In genomic region chr21:41630249-41630648, GRCh38 we compare ENCODE assay signal across 12 cellular contexts.
DNase-seq lines count a peak whose midpoint lies in the region; ATAC-seq and TF ChIP-seq lines count a peak whose summit lies in the region.
"Had no signal": no experiment of that assay in that cellular context is flagged by ENCODE, and none has a peak within 500 bp of the region (broad histone marks: within the 10 kb centered on the region; RNA-seq: fewer than 3 reads in every experiment).

No MANE protein-coding gene starts in this region.

- TF ChIP-seq RAD21 in HCT116 (IDR thresholded peaks at IDR 0.05; ENCODE audit: low read depth): no peak

- H3K4me2 ChIP-seq in HCT116 (ENCODE audit: low read length): peak overlapping the region; percentile 72

- TF ChIP-seq CTCF in A673 (conservative IDR thresholded peaks at IDR 0.05; ENCODE audit: low read depth, low read length) (no peak), HCT116 (IDR thresholded peaks at IDR 0.05 in 2 of 3, conservative IDR thresholded peaks at IDR 0.05 in 1 of 3; ENCODE audit: borderline replicate concordance in 1 of 3, insufficient read depth in 1 of 3, low read depth in 2 of 3, low read length in 2 of 3) (no peak), WERI-Rb-1 (IDR thresholded peaks at IDR 0.05; ENCODE audit: low read depth, low read length) (no peak)

- peak; percentile 43 for DNase-seq in A673 (ENCODE audit: low spot score)
- peak; percentile 86 for DNase-seq in HCT116 (ENCODE audit: low read depth, low spot score)
- peak; percentile 56 for DNase-seq in adipocyte (ENCODE audit: low read depth)
- DNase-seq in iris pigment epithelial cell (ENCODE audit: low read depth): peak; percentile 100
- DNase-seq in WERI-Rb-1: no peak
- DNase-seq: CD4-positive, alpha-beta T cell; NCI-H1048; NCI-H82; spleen had no signal

- H3K27me3 ChIP-seq in A673 (replicated peaks; ENCODE audit: insufficient read depth, low read depth, low read length, poor library complexity) (no peaks in the 10 kb centered on the region), HCT116 (ENCODE audit: insufficient read depth, low read length) (peaks cover 11% of the 10 kb centered on the region), adipocyte (replicated peaks; ENCODE audit: control insufficient read depth, insufficient read depth, low read length) (no peaks in the 10 kb centered on the region), WERI-Rb-1 (ENCODE audit: insufficient read depth, low read depth, severe bottlenecking) (no peaks in the 10 kb centered on the region)

- POLR2A ChIA-PET in A673 (lab: Charles Lee; ENCODE audit: low non-redundant PET) (no interaction called here), HCT116 (lab: Charles Lee) (no interaction called here)

- H3K4me1 ChIP-seq in A673 (ENCODE audit: insufficient read depth, low read length, poor library complexity, severe bottlenecking): no peaks in the 10 kb centered on the region
- peaks cover 27 to 44% of the 10 kb centered on the region in 2 experiments for H3K4me1 ChIP-seq in HCT116 (ENCODE audit: control insufficient read depth in 1 of 2, insufficient read depth in 2 of 2, low read length in 2 of 2)
- peaks cover 6% of the 10 kb centered on the region for H3K4me1 ChIP-seq in adipocyte (ENCODE audit: control insufficient read depth, insufficient read depth, low read length)
- H3K4me1 ChIP-seq: spleen had no signal

- H3K79me2 ChIP-seq in HCT116 (ENCODE audit: insufficient read depth, low read length): no peaks in the 10 kb centered on the region

- BruUV-seq in A673 (replicated peaks; lab: Mats Ljungman, UMichigan): no TSS peak
- no TSS peak for BruUV-seq in HCT116 (replicated peaks; lab: Mats Ljungman, UMichigan)

- ATAC-seq in HCT116 (peak; percentile 85), HG03521 (IDR thresholded peaks at IDR 0.05; ENCODE audit: unreplicated experiment) (no peak), HG02840 (IDR thresholded peaks at IDR 0.05; ENCODE audit: low FRiP score, unreplicated experiment) (no peak), GM19455 (IDR thresholded peaks at IDR 0.05; ENCODE audit: unreplicated experiment) (no peak)

- CTCF ChIA-PET in A673 (lab: Charles Lee): no interaction called here
- CTCF ChIA-PET in HCT116 (lab: Charles Lee): interaction anchor here (4.1 kb wide), 1 partner anchor 18 kb away, joined by 18 read pairs; no protein-coding TSS in a partner anchor

- peak overlapping the region; percentile 90 for H2AFZ ChIP-seq in HCT116 (ENCODE audit: low read depth, low read length, poor library complexity, severe bottlenecking)

- H3K36me3 ChIP-seq in A673 (ENCODE audit: insufficient read depth, low read length, poor library complexity, severe bottlenecking) (no peaks in the 10 kb centered on the region), HCT116 (ENCODE audit: control insufficient read depth in 1 of 2, insufficient read depth in 2 of 2, low read length in 2 of 2) (no peaks in the 10 kb centered on the region), adipocyte (ENCODE audit: control insufficient read depth, insufficient read depth, low read length, severe bottlenecking) (no peaks in the 10 kb centered on the region), WERI-Rb-1 (no peaks in the 10 kb centered on the region)
- H3K36me3 ChIP-seq: spleen had no signal

- TF ChIP-seq POLR2A in HCT116 (IDR thresholded peaks at IDR 0.05; ENCODE audit: borderline replicate concordance, extremely low read depth, insufficient read depth, insufficient read length): no peak

- RAD21 ChIA-PET in HCT116 (lab: Charles Lee; ENCODE audit: low non-redundant PET in 1 of 2, low total read pairs in 2 of 2, uncharacterized antibody in 2 of 2, unreplicated experiment in 2 of 2): no interaction called here

- H3K9me3 ChIP-seq in A673 (ENCODE audit: low read depth, low read length, poor library complexity, severe bottlenecking): no peaks in the 10 kb centered on the region
- H3K9me3 ChIP-seq in HCT116 (ENCODE audit: control insufficient read depth in 1 of 2, insufficient read depth in 1 of 2, low read depth in 1 of 2, low read length in 2 of 2): peaks cover 0 to 5% of the 10 kb centered on the region in 2 experiments; a peak in 1 of 4 replicates
- H3K9me3 ChIP-seq in adipocyte (ENCODE audit: control insufficient read depth, low read length): no peaks in the 10 kb centered on the region
- H3K9me3 ChIP-seq in WERI-Rb-1 (ENCODE audit: severe bottlenecking): peaks cover 2% of the 10 kb centered on the region

- H3K9me2 ChIP-seq in HCT116 (ENCODE audit: insufficient read depth): no peaks in the 10 kb centered on the region

- intact Hi-C loops in A673 (cut with micrococcal nuclease; ENCODE audit: unreplicated experiment): no loop called here
- intact Hi-C loops in HCT116 (cut with micrococcal nuclease): no loop called here

- H3K4me3 ChIP-seq in A673 (ENCODE audit: low read depth, low read length, poor library complexity, severe bottlenecking) (no peak overlapping the region), HCT116 (replicated peaks in 1 of 2; ENCODE audit: low read depth in 1 of 2, low read length in 2 of 2) (peak overlapping the region in 1 of 2 experiments; percentile 23; a peak in 2 of 4 replicates), adipocyte (ENCODE audit: low read length) (no peak overlapping the region), WERI-Rb-1 (ENCODE audit: low read depth, low read length) (no peak overlapping the region)
- H3K4me3 ChIP-seq: spleen had no signal

- H3K9ac ChIP-seq in HCT116 (ENCODE audit: low read length) (no peak overlapping the region), adipocyte (ENCODE audit: low read length) (no peak overlapping the region)

- H3K27ac ChIP-seq in A673 (ENCODE audit: low read depth, low read length, poor library complexity, severe bottlenecking) (no peak overlapping the region), HCT116 (ENCODE audit: low read depth, low read length) (0 out of 2 replicates have a peak overlapping the region, but pooled peaks have one; percentile 29), WERI-Rb-1 (no peak overlapping the region)
- H3K27ac ChIP-seq: spleen had no signal

- no peaks in the 10 kb centered on the region for H4K20me1 ChIP-seq in HCT116 (ENCODE audit: insufficient read depth)

TF ChIP-seq in HCT116, 20 proteins besides CTCF, POLR2A, EP300 and RAD21 (continues in another document):
- TF ChIP-seq ELF1 (IDR thresholded peaks at IDR 0.05; ENCODE audit: borderline replicate concordance, low read depth) (no peak), TCF7L2 (IDR thresholded peaks at IDR 0.05; ENCODE audit: borderline replicate concordance, extremely low read depth, insufficient read depth, insufficient read length) (no peak), CBX3 (IDR thresholded peaks at IDR 0.05; ENCODE audit: low read depth) (0 out of 2 replicates have a peak, but pooled peaks have one; percentile 42), MAX (IDR thresholded peaks at IDR 0.05) (peak; percentile 76), YY1 (IDR thresholded peaks at IDR 0.05; ENCODE audit: extremely low read depth, insufficient replicate concordance, low read depth, low read length) (no peak), CEBPB (IDR thresholded peaks at IDR 0.05; ENCODE audit: low read depth) (peak; percentile 47), REST (IDR thresholded peaks at IDR 0.05; ENCODE audit: low read depth) (no peak), ZBTB33 (IDR thresholded peaks at IDR 0.05; ENCODE audit: extremely low read depth, insufficient replicate concordance, low read length) (no peak), EGR1 (IDR thresholded peaks at IDR 0.05; ENCODE audit: low read depth) (no peak), SP1 (IDR thresholded peaks at IDR 0.05; ENCODE audit: low read depth) (peak; percentile 58), FOSL1 (IDR thresholded peaks at IDR 0.05; ENCODE audit: low read depth) (peak; percentile 64)
